23 cellular contexts compared by ENCODE assay signal in genomic region chr5:26245327-26245726, GRCh38.
DNase-seq lines count a peak whose midpoint lies in the region; ATAC-seq and TF ChIP-seq lines count a peak whose summit lies in the region.
"Had no signal": no experiment of that assay in that cellular context is flagged by ENCODE, and none has a peak within 500 bp of the region (broad histone marks: within the 10 kb centered on the region; RNA-seq: fewer than 3 reads in every experiment).

No MANE protein-coding gene starts in this region.

- no peaks in the 10 kb centered on the region for H3K27me3 ChIP-seq in ACC112 (ENCODE audit: insufficient read depth, low read length)
- H3K27me3 ChIP-seq in RWPE2 (ENCODE audit: insufficient read depth, poor library complexity, severe bottlenecking) = peaks cover 6% of the 10 kb centered on the region
- H3K27me3 ChIP-seq: BLaER1 treated with 17β-estradiol and CSF1 and Interleukin-3, amounts not matched to agents 10 nM and 100 nM had no signal

- H3K27ac Mint-ChIP-seq in activated T-helper 1 cell treated with anti-CD3 and anti-CD28 coated beads, Interleukin-12 subunit alpha, Interleukin-12 subunit beta, Interleukin-2, Interleukin-4 antibody, amounts not matched to agents 30 ng/mL and 10 ng/mL and 1 ng/mL, durations not matched to agents 14 hours and 24 hours and 36 hours = no peak overlapping the region
- H3K27ac Mint-ChIP-seq: CD4-positive, alpha-beta memory T cell; GM23338; T-helper 1 cell treated with Interleukin-12 subunit alpha and Interleukin-12 subunit beta and Interleukin-4 antibody, amounts not matched to agents 30 μg/mL and 1 μg/mL, for 36 hours had no signal

- H3K79me2 ChIP-seq in ACC112 (ENCODE audit: control insufficient read depth, insufficient read depth, low read length, unreplicated experiment) = no peaks in the 10 kb centered on the region

- H3K9me3 Mint-ChIP-seq in activated T-helper 1 cell treated with anti-CD3 and anti-CD28 coated beads, Interleukin-12 subunit alpha, Interleukin-12 subunit beta, Interleukin-2, Interleukin-4 antibody, amounts not matched to agents 30 ng/mL and 10 ng/mL and 1 ng/mL, durations not matched to agents 14 hours and 24 hours and 36 hours = peaks cover 15% of the 10 kb centered on the region

- no peaks in the 10 kb centered on the region for H3K36me3 ChIP-seq in ACC112 (ENCODE audit: insufficient read depth, low read length)
- H3K36me3 ChIP-seq in RWPE2 (ENCODE audit: low read depth) = no peaks in the 10 kb centered on the region
- H3K36me3 ChIP-seq: BLaER1 treated with 17β-estradiol and CSF1 and Interleukin-3, amounts not matched to agents 10 nM and 100 nM had no signal

- no peak for TF ChIP-seq CTCF in RWPE2 (IDR thresholded peaks at IDR 0.05; ENCODE audit: poor library complexity, severe bottlenecking)

- ATAC-seq in RWPE2 (ENCODE audit: low read depth) (no peak), HG03460 (IDR thresholded peaks at IDR 0.05; ENCODE audit: unreplicated experiment) (no peak)
- ATAC-seq: GM23338, HCT116, Panc1 had no signal

- H3K9me3 ChIP-seq in RWPE2 (ENCODE audit: severe bottlenecking) = no peaks in the 10 kb centered on the region
- H3K9me3 ChIP-seq: BLaER1 treated with 17β-estradiol and CSF1 and Interleukin-3, amounts not matched to agents 10 nM and 100 nM; Caco-2 had no signal

- H3K27ac ChIP-seq in ACC112 (ENCODE audit: low read depth, low read length) (no peak overlapping the region), RWPE2 (ENCODE audit: poor library complexity, severe bottlenecking) (no peak overlapping the region)
- H3K27ac ChIP-seq: BLaER1 treated with 17β-estradiol and CSF1 and Interleukin-3, amounts not matched to agents 10 nM and 100 nM had no signal

- H3K4me3 ChIP-seq in ACC112 (ENCODE audit: low read depth, low read length) (peak overlapping the region; percentile 71), RWPE2 (ENCODE audit: severe bottlenecking) (peak overlapping the region; percentile 15)
- H3K4me3 ChIP-seq: BLaER1 treated with 17β-estradiol and CSF1 and Interleukin-3, amounts not matched to agents 10 nM and 100 nM; GM23338 had no signal

- H3K36me3 Mint-ChIP-seq in activated T-helper 1 cell treated with anti-CD3 and anti-CD28 coated beads, Interleukin-12 subunit alpha, Interleukin-12 subunit beta, Interleukin-2, Interleukin-4 antibody, amounts not matched to agents 30 ng/mL and 10 ng/mL and 1 ng/mL, durations not matched to agents 14 hours and 24 hours and 36 hours (ENCODE audit: low read depth) = no peaks in the 10 kb centered on the region
- H3K36me3 Mint-ChIP-seq: CD4-positive, alpha-beta memory T cell had no signal

- intact Hi-C loops in activated T-helper 1 cell treated with anti-CD3 and anti-CD28 coated beads, Interleukin-12 subunit alpha, Interleukin-12 subunit beta, Interleukin-2, Interleukin-4 antibody, amounts not matched to agents 30 ng/mL and 10 ng/mL and 1 ng/mL, durations not matched to agents 14 hours and 24 hours and 36 hours (cut with micrococcal nuclease) = no loop called here

- H3K4me1 Mint-ChIP-seq in activated T-helper 1 cell treated with anti-CD3 and anti-CD28 coated beads, Interleukin-12 subunit alpha, Interleukin-12 subunit beta, Interleukin-2, Interleukin-4 antibody, amounts not matched to agents 30 ng/mL and 10 ng/mL and 1 ng/mL, durations not matched to agents 14 hours and 24 hours and 36 hours (ENCODE audit: low read depth) = no peaks in the 10 kb centered on the region
- H3K4me1 Mint-ChIP-seq: CD4-positive, alpha-beta memory T cell; GM23338 had no signal

- no peaks in the 10 kb centered on the region for H3K4me1 ChIP-seq in ACC112 (ENCODE audit: control insufficient read depth, insufficient read depth, low read length, unreplicated experiment)
- peaks cover 4% of the 10 kb centered on the region for H3K4me1 ChIP-seq in RWPE2 (ENCODE audit: insufficient read depth, poor library complexity, severe bottlenecking)
- H3K4me1 ChIP-seq: BLaER1 treated with 17β-estradiol and CSF1 and Interleukin-3, amounts not matched to agents 10 nM and 100 nM; Caco-2 had no signal

- DNase-seq in HS-5 (ENCODE audit: low read depth) (peak; percentile 28), RWPE2 (ENCODE audit: low spot score) (no peak), midbrain (lab: John Stamatoyannopoulos, UW) (peak; percentile 29), HUDEP-2 (lab: John Stamatoyannopoulos, UW; ENCODE audit: unreplicated experiment in 76 of 76) (no peak)
- no peak for DNase-seq in activated T-helper 1 cell treated with anti-CD3 and anti-CD28 coated beads, Interleukin-12 subunit alpha, Interleukin-12 subunit beta, Interleukin-2, Interleukin-4 antibody, amounts not matched to agents 30 ng/mL and 10 ng/mL and 1 ng/mL, durations not matched to agents 14 hours and 24 hours and 36 hours (ENCODE audit: low spot score)
- DNase-seq: ACHN; Caco-2; CD4-positive, alpha-beta memory T cell; DMS 273 treated with DMSO at 0.1 percent for 48 hours; DND-41; NCI-H1092; NCI-H1436; NCI-H187 treated with DMSO at 0.1 percent for 48 hours; NCI-H2227 treated with DMSO at 0.1 percent for 48 hours; NCI-H524 treated with DMSO at 0.1 percent for 48 hours; NCI-H82 had no signal

- no peak overlapping the region for H3K4me3 Mint-ChIP-seq in activated T-helper 1 cell treated with anti-CD3 and anti-CD28 coated beads, Interleukin-12 subunit alpha, Interleukin-12 subunit beta, Interleukin-2, Interleukin-4 antibody, amounts not matched to agents 30 ng/mL and 10 ng/mL and 1 ng/mL, durations not matched to agents 14 hours and 24 hours and 36 hours
- H3K4me3 Mint-ChIP-seq: CD4-positive, alpha-beta memory T cell; GM23338; T-helper 1 cell treated with Interleukin-12 subunit alpha and Interleukin-12 subunit beta and Interleukin-4 antibody, amounts not matched to agents 30 μg/mL and 1 μg/mL, for 36 hours had no signal

- peak overlapping the region; percentile 55 for H2AFZ ChIP-seq in ACC112 (ENCODE audit: low read length, unreplicated experiment)
- H2AFZ ChIP-seq: GM23338 had no signal

- H3K27me3 Mint-ChIP-seq in activated T-helper 1 cell treated with anti-CD3 and anti-CD28 coated beads, Interleukin-12 subunit alpha, Interleukin-12 subunit beta, Interleukin-2, Interleukin-4 antibody, amounts not matched to agents 30 ng/mL and 10 ng/mL and 1 ng/mL, durations not matched to agents 14 hours and 24 hours and 36 hours (ENCODE audit: insufficient read depth) = no peaks in the 10 kb centered on the region
- H3K27me3 Mint-ChIP-seq: CD4-positive, alpha-beta memory T cell had no signal

Comparison
In these comparisons a context has a peak if more than half of its experiments do, and no peak if none do; other contexts are left out.
1. DNase-seq: peak in HS-5 (single experiment) and midbrain (single experiment); none in RWPE2 (single experiment), activated T-helper 1 cell treated with anti-CD3 and anti-CD28 coated beads, Interleukin-12 subunit alpha, Interleukin-12 subunit beta, Interleukin-2, Interleukin-4 antibody, amounts not matched to agents 30 ng/mL and 10 ng/mL and 1 ng/mL, durations not matched to agents 14 hours and 24 hours and 36 hours (single experiment) and HUDEP-2 (0 of 76).